In the genomic region with DNA sequence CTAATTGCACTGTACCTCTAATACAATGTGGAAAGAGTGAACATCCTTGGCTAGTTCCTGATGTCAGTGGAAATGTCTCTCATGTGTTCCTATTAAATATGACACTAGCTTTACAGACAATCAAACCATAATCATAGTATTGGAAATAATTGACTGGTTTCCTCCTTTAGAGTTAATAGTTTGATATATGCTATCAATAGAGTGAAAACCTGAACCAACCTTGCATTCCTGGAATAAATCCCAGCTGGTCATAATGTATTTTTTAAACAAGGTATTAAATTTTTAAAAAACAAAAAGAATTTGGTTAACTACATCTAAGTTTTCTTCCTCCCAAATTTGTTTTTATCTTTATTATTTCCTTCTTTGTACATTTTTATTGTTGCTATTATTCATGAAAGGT, we compare ENCODE assay signal across 33 cellular contexts.
"Had no signal": no experiment of that assay in that cellular context is flagged by ENCODE, and none has a peak within 500 bp of the region (broad histone marks: within the 10 kb centered on the region; RNA-seq: fewer than 3 reads in every experiment).

No MANE protein-coding gene starts in this region.

- DNase-seq: activated B cell treated with CpG ODN at 0.5 μM for 24 hours; activated CD4-positive, alpha-beta T cell treated with anti-CD3 and anti-CD28 coated beads for 48 hours; activated CD4-positive, alpha-beta T cell treated with anti-CD3 and anti-CD28 coated beads, Interleukin-2, amount 50 U/mL, for 1 hour; activated CD4-positive, alpha-beta T cell treated with anti-CD3 and anti-CD28 coated beads, Interleukin-2, amount 50 U/mL, for 48 hours; activated CD8-positive, alpha-beta memory T cell treated with anti-CD3 and anti-CD28 coated beads, Interleukin-2, amount 10 ng/mL, durations not matched to agents 7 days and 5 days; activated CD8-positive, alpha-beta memory T cell treated with anti-CD3 and anti-CD28 coated beads, Interleukin-2, amount 50 U/mL, for 4 hours; activated CD8-positive, alpha-beta T cell treated with anti-CD3 and anti-CD28 coated beads, Interleukin-2, amount 10 ng/mL, durations not matched to agents 7 days and 5 days; activated effector memory CD4-positive, alpha-beta T cell treated with anti-CD3 and anti-CD28 coated beads, Interleukin-2, amount 50 U/mL, for 16 hours; activated naive CD4-positive, alpha-beta T cell treated with anti-CD3 and anti-CD28 coated beads for 36 hours; activated naive CD8-positive, alpha-beta T cell treated with anti-CD3 and anti-CD28 coated beads, Interleukin-2, amount 10 ng/mL, durations not matched to agents 7 days and 5 days; activated T-cell treated with anti-CD3 and anti-CD28 coated beads, Interleukin-2, amount 50 U/mL, for 1 hour; amniotic stem cell; anterior cingulate cortex; brain microvascular endothelial cell; caudate nucleus; cortex of kidney; dermis blood vessel endothelial cell; effector CD4-positive, alpha-beta T cell; effector memory CD8-positive, alpha-beta T cell; erythroblast; foreskin melanocyte; heart right ventricle; T-helper 1 cell; T-helper 17 cell; T1000; WERI-Rb-1 had no signal

- H3K27ac Mint-ChIP-seq: activated B cell treated with CpG ODN at 0.5 μM for 24 hours; activated CD8-positive, alpha-beta T cell treated with anti-CD3 and anti-CD28 coated beads, Interleukin-2, amount 10 ng/mL, durations not matched to agents 7 days and 5 days; activated naive CD4-positive, alpha-beta T cell treated with anti-CD3 and anti-CD28 coated beads for 36 hours; activated naive CD4-positive, alpha-beta T cell treated with anti-CD3 and anti-CD28 coated beads, Interleukin-2, amount 50 U/mL, for 24 hours; activated naive CD8-positive, alpha-beta T cell treated with anti-CD3 and anti-CD28 coated beads, Interleukin-2, amount 10 ng/mL, durations not matched to agents 7 days and 5 days; T-helper 17 cell had no signal

- ATAC-seq: activated CD8-positive, alpha-beta T cell treated with anti-CD3 and anti-CD28 coated beads, Interleukin-2, amount 10 ng/mL, durations not matched to agents 7 days and 5 days; effector memory CD8-positive, alpha-beta T cell; gastroesophageal sphincter; heart right ventricle had no signal

- H3K27me3 ChIP-seq: brain microvascular endothelial cell, esophagus muscularis mucosa, gastroesophageal sphincter, heart right ventricle, hepatocyte had no signal

- H3K4me3 Mint-ChIP-seq: activated B cell treated with CpG ODN at 0.5 μM for 24 hours; activated CD8-positive, alpha-beta memory T cell treated with anti-CD3 and anti-CD28 coated beads, Interleukin-2, amount 10 ng/mL, durations not matched to agents 7 days and 5 days; activated CD8-positive, alpha-beta T cell treated with anti-CD3 and anti-CD28 coated beads, Interleukin-2, amount 10 ng/mL, durations not matched to agents 7 days and 5 days; activated naive CD4-positive, alpha-beta T cell treated with anti-CD3 and anti-CD28 coated beads for 36 hours; activated naive CD4-positive, alpha-beta T cell treated with anti-CD3 and anti-CD28 coated beads, Interleukin-2, amount 50 U/mL, for 24 hours; activated naive CD8-positive, alpha-beta T cell treated with anti-CD3 and anti-CD28 coated beads, Interleukin-2, amount 10 ng/mL, durations not matched to agents 7 days and 5 days; effector memory CD8-positive, alpha-beta T cell; T-helper 17 cell; T-helper 2 cell treated with Interferon-gamma antibody and Interleukin-4, amounts not matched to agents 5 μg/mL and 100 μg/mL, for 36 hours had no signal

- H3K27me3 Mint-ChIP-seq: activated B cell treated with CpG ODN at 0.5 μM for 24 hours; activated CD8-positive, alpha-beta memory T cell treated with anti-CD3 and anti-CD28 coated beads, Interleukin-2, amount 10 ng/mL, durations not matched to agents 7 days and 5 days; activated naive CD4-positive, alpha-beta T cell treated with anti-CD3 and anti-CD28 coated beads, Interleukin-2, amount 50 U/mL, for 24 hours; activated naive CD8-positive, alpha-beta T cell treated with anti-CD3 and anti-CD28 coated beads, Interleukin-2, amount 10 ng/mL, durations not matched to agents 7 days and 5 days; effector memory CD8-positive, alpha-beta T cell; T-helper 17 cell had no signal

- H3K9me3 Mint-ChIP-seq: activated naive CD4-positive, alpha-beta T cell treated with anti-CD3 and anti-CD28 coated beads for 36 hours; effector memory CD8-positive, alpha-beta T cell had no signal

- H3K27ac ChIP-seq: brain microvascular endothelial cell, esophagus muscularis mucosa, gastroesophageal sphincter, heart right ventricle, hepatocyte, WERI-Rb-1 had no signal

- H3K36me3 ChIP-seq: brain microvascular endothelial cell had no signal

- H3K4me3 ChIP-seq: esophagus muscularis mucosa, gastroesophageal sphincter, heart right ventricle, hepatocyte had no signal

- H3K9me3 ChIP-seq: esophagus muscularis mucosa, gastroesophageal sphincter had no signal

- FAIRE-seq: astrocyte, colon had no signal
